Comparison of ENCODE assay signal across 1 cellular context in genomic region chr6:63514488-63515173, GRCh38.
A peak's percentile ranks its signal among the peaks of the same experiment; 100 is the strongest.
TF ChIP-seq lines count a peak whose summit lies in the region.

No MANE protein-coding gene starts in this region.

TF ChIP-seq in HepG2, 621 proteins besides CTCF, POLR2A, EP300 and RAD21 (continued from another document):
- TF ChIP-seq ZNF335 (CRISPR knock-in tag; IDR thresholded peaks at IDR 0.05) (peak; percentile 44; the same call in 1 of the 2 replicates), PHF5A (CRISPR knock-in tag; IDR thresholded peaks at IDR 0.05; ENCODE audit: low read depth, unreplicated experiment) (peak; percentile 25), EED (CRISPR knock-in tag; IDR thresholded peaks at IDR 0.05) (peak; percentile 81; the same call in 1 of the 2 replicates), MAF1 (CRISPR knock-in tag; IDR thresholded peaks at IDR 0.05; ENCODE audit: borderline replicate concordance) (no peak), KAT7 (CRISPR knock-in tag; IDR thresholded peaks at IDR 0.05; ENCODE audit: borderline replicate concordance) (0 out of 2 replicates have a peak, but pooled peaks have one; percentile 28), THAP8 (CRISPR knock-in tag; IDR thresholded peaks at IDR 0.05; ENCODE audit: borderline replicate concordance) (no peak)
TF ChIP-seq in HepG2: peak in this region for 231.
